Comparison of ENCODE assay signal across 22 cellular contexts in the genomic region with DNA sequence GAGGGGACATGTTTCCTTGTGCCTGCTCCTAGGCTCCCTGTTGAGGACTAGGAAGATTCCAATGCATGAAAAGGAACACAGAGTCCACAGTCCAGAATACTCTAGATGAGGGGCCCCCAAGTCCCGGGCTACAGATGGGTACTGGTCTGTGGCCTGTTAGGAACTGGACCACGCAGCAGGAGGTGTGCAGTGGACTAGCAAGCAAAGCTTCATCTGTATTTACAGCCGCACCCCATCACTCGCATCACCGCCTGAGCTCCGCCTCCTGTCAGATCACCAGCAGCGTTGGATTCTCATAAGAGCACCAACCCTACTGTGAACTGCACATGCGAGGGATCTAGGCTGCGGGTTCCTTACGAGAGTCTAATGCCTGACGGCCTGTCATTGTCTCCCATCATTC.
DNase-seq lines count a peak whose midpoint lies in the region; ATAC-seq and TF ChIP-seq lines count a peak whose summit lies in the region.
"Had no signal": no experiment of that assay in that cellular context is flagged by ENCODE, and none has a peak within 500 bp of the region (broad histone marks: within the 10 kb centered on the region; RNA-seq: fewer than 3 reads in every experiment).

No MANE protein-coding gene starts in this region.

- peak overlapping the region; percentile 81 for H3K4me2 ChIP-seq in OCI-LY1 (ENCODE audit: low read length)
- H3K4me2 ChIP-seq: SK-N-SH had no signal

- DNase-seq in left ventricle myocardium superior = no peak
- DNase-seq in left ventricle myocardium inferior = no peak
- DNase-seq in central memory CD4-positive, alpha-beta T cell = peak; percentile 39
- DNase-seq in naive thymus-derived CD4-positive, alpha-beta T cell = no peak
- no peak for DNase-seq in SHP77 treated with DMSO at 0.1 percent for 48 hours (lab: John Stamatoyannopoulos, UW)
- DNase-seq in NCI-H2081 (lab: John Stamatoyannopoulos, UW) = no peak
- no peak for DNase-seq in activated gamma-delta T cell (lab: John Stamatoyannopoulos, UW)
- DNase-seq: Caco-2, DMS153, GDM1, H9, MM.1S, NCI-H1092, NCI-H1436 treated with DMSO at 0.1 percent for 48 hours, NCI-H2029 treated with DMSO at 0.1 percent for 48 hours, NCI-H446 treated with DMSO at 0.1 percent for 48 hours, NCI-H69, SHP77, SK-N-SH had no signal

- H3K9me3 Mint-ChIP-seq in naive thymus-derived CD4-positive, alpha-beta T cell = peaks cover 0 to 12% (median 0%) of the 10 kb centered on the region in 11 donors
- H3K9me3 Mint-ChIP-seq: CD14-positive monocyte, H9 had no signal

- POLR2A ChIA-PET in naive thymus-derived CD4-positive, alpha-beta T cell (lab: Charles Lee) = no interaction called here

- no peak overlapping the region for H2AFZ ChIP-seq in OCI-LY1 (ENCODE audit: low read length)

- peaks cover 16% of the 10 kb centered on the region for H3K36me3 ChIP-seq in left ventricle myocardium inferior
- H3K36me3 ChIP-seq in OCI-LY1 (ENCODE audit: insufficient read depth, low read length) = peaks cover 88% of the 10 kb centered on the region
- H3K36me3 ChIP-seq in naive thymus-derived CD4-positive, alpha-beta T cell (ENCODE audit: control insufficient read depth in 2 of 3, insufficient read depth in 3 of 3, low read length in 3 of 3) = peaks cover 0 to 22% (median 5%) of the 10 kb centered on the region in 3 experiments

- no peak for TF ChIP-seq CTCF in left ventricle myocardium inferior (IDR thresholded peaks at IDR 0.05; ENCODE audit: borderline replicate concordance)
- no peak for TF ChIP-seq CTCF in OCI-LY1 (IDR thresholded peaks at IDR 0.05; ENCODE audit: low read length)

- H3K9me3 ChIP-seq in left ventricle myocardium inferior (replicated peaks) (no peaks in the 10 kb centered on the region), OCI-LY1 (ENCODE audit: low read length) (no peaks in the 10 kb centered on the region)
- H3K9me3 ChIP-seq in naive thymus-derived CD4-positive, alpha-beta T cell (ENCODE audit: control insufficient read depth in 2 of 3, low read length in 3 of 3) = no peaks in the 10 kb centered on the region
- H3K9me3 ChIP-seq: Caco-2, SK-N-SH had no signal

- H3K4me1 Mint-ChIP-seq in naive thymus-derived CD4-positive, alpha-beta T cell = peaks cover 31 to 100% (median 87%) of the 10 kb centered on the region in 7 donors

- H3K9me2 ChIP-seq in OCI-LY1 (ENCODE audit: low read depth, low read length) = no peaks in the 10 kb centered on the region
- H3K9me2 ChIP-seq: SK-N-SH had no signal

- peak overlapping the region in 3 of 10 donors; percentile 26 to 53 (median 35) for H3K4me3 Mint-ChIP-seq in naive thymus-derived CD4-positive, alpha-beta T cell
- H3K4me3 Mint-ChIP-seq: CD14-positive monocyte, H9 had no signal

- no peak overlapping the region for H3K9ac ChIP-seq in OCI-LY1 (ENCODE audit: low read length)
- H3K9ac ChIP-seq: SK-N-SH had no signal

- H4K20me1 ChIP-seq in OCI-LY1 (ENCODE audit: insufficient read depth, low read length) = no peaks in the 10 kb centered on the region; the same call in 1 of the 2 replicates

- H3K27me3 ChIP-seq in left ventricle myocardium inferior (ENCODE audit: low read depth) = no peaks in the 10 kb centered on the region
- H3K27me3 ChIP-seq in OCI-LY1 (ENCODE audit: insufficient read depth, low read length) = no peaks in the 10 kb centered on the region
- H3K27me3 ChIP-seq in naive thymus-derived CD4-positive, alpha-beta T cell (ENCODE audit: control insufficient read depth in 2 of 2, insufficient read depth in 2 of 2, low read length in 2 of 2) = no peaks in the 10 kb centered on the region

- intact Hi-C loops in left ventricle myocardium superior (cut with micrococcal nuclease) = no loop called here
- intact Hi-C loops in left ventricle myocardium inferior (cut with micrococcal nuclease) = no loop called here
- intact Hi-C loops in naive thymus-derived CD4-positive, alpha-beta T cell (cut with micrococcal nuclease) = loop anchor here in 1 of 2 donors (1.0 kb wide), 1 partner anchor 8 kb away; no protein-coding TSS in a partner anchor

- no peaks in the 10 kb centered on the region; the same call in 1 of the 2 replicates for H3F3A ChIP-seq in OCI-LY1 (ENCODE audit: insufficient read depth, low read length)

- H3K79me2 ChIP-seq in OCI-LY1 (ENCODE audit: insufficient read depth, low read length) = peaks cover 99% of the 10 kb centered on the region

- ATAC-seq in left ventricle myocardium superior = peak; percentile 17
- peak; percentile 15 for ATAC-seq in naive thymus-derived CD4-positive, alpha-beta T cell

- H3K27ac ChIP-seq in left ventricle myocardium inferior (replicated peaks) = no peak overlapping the region
- peak overlapping the region; percentile 30 for H3K27ac ChIP-seq in OCI-LY1 (ENCODE audit: low read depth, low read length, poor library complexity, severe bottlenecking)
- H3K27ac ChIP-seq in naive thymus-derived CD4-positive, alpha-beta T cell (ENCODE audit: low read depth, low read length) = no peak overlapping the region
- H3K27ac ChIP-seq: HL-60 had no signal

- CTCF ChIA-PET in naive thymus-derived CD4-positive, alpha-beta T cell (lab: Charles Lee) = no interaction called here

- peaks cover 5 to 56% (median 26%) of the 10 kb centered on the region in 5 donors for H3K36me3 Mint-ChIP-seq in naive thymus-derived CD4-positive, alpha-beta T cell

- H3K27ac Mint-ChIP-seq in naive thymus-derived CD4-positive, alpha-beta T cell = peak overlapping the region in 4 of 9 donors; percentile 8 to 49 (median 16)

- no peaks in the 10 kb centered on the region for H3K27me3 Mint-ChIP-seq in naive thymus-derived CD4-positive, alpha-beta T cell

- no peak overlapping the region for H3K4me3 ChIP-seq in left ventricle myocardium inferior
- peak overlapping the region; percentile 46 for H3K4me3 ChIP-seq in OCI-LY1 (ENCODE audit: low read depth, low read length, poor library complexity, severe bottlenecking)
- H3K4me3 ChIP-seq in naive thymus-derived CD4-positive, alpha-beta T cell (ENCODE audit: low read length) = no peak overlapping the region

- H3K4me1 ChIP-seq in left ventricle myocardium inferior (peaks cover 97% of the 10 kb centered on the region), OCI-LY1 (ENCODE audit: insufficient read depth, low read length, severe bottlenecking) (peaks cover 88% of the 10 kb centered on the region)
- peaks cover 37 to 72% of the 10 kb centered on the region in 2 donors for H3K4me1 ChIP-seq in naive thymus-derived CD4-positive, alpha-beta T cell (ENCODE audit: control insufficient read depth in 2 of 2, insufficient read depth in 2 of 2, low read length in 2 of 2)
- H3K4me1 ChIP-seq: Caco-2 had no signal
